Comparison of ENCODE assay signal across 12 cellular contexts in genomic region chr14:61601923-61602732, GRCh38.
DNase-seq lines count a peak whose midpoint lies in the region; ATAC-seq and TF ChIP-seq lines count a peak whose summit lies in the region.
"Had no signal": no experiment of that assay in that cellular context is flagged by ENCODE, and none has a peak within 500 bp of the region (broad histone marks: within the 10 kb centered on the region; RNA-seq: fewer than 3 reads in every experiment).

No MANE protein-coding gene starts in this region.

- DNase-seq in Calu3 (no peak), NCI-H524 treated with DMSO at 0.1 percent for 48 hours (lab: John Stamatoyannopoulos, UW) (peak; percentile 96), neural progenitor cell (ENCODE audit: low spot score) (peak; percentile 68), dedifferentiated amniotic fluid mesenchymal stem cell (ENCODE audit: extremely low spot score) (no peak), posterior vena cava (ENCODE audit: low spot score) (no peak)
- no peak for DNase-seq in activated CD8-positive, alpha-beta memory T cell treated with anti-CD3 and anti-CD28 coated beads, Interleukin-2, amount 50 U/mL, for 4 hours
- DNase-seq: activated T-cell treated with anti-CD3 and anti-CD28 coated beads for 4 hours; CD8-positive, alpha-beta memory T cell; effector memory CD4-positive, alpha-beta T cell; kidney glomerular epithelial cell had no signal

- H3K4me3 ChIP-seq in neural progenitor cell, result no peak overlapping the region

- H3K79me2 ChIP-seq in neural progenitor cell (ENCODE audit: low read depth), result no peaks in the 10 kb centered on the region

- peak overlapping the region; percentile 40 for H3K4me2 ChIP-seq in neural progenitor cell

- H3K9ac ChIP-seq in neural progenitor cell, result no peak overlapping the region

- TF ChIP-seq CTCF in Calu3 (IDR thresholded peaks at IDR 0.05; ENCODE audit: unreplicated experiment) (no peak), brain (conservative IDR thresholded peaks at IDR 0.05) (no peak), neural progenitor cell (IDR thresholded peaks at IDR 0.05) (no peak)

- peaks cover 24% of the 10 kb centered on the region for H3K4me1 ChIP-seq in neural progenitor cell

- peaks cover 18% of the 10 kb centered on the region for H3K27me3 ChIP-seq in neural progenitor cell

- no peaks in the 10 kb centered on the region for H3K36me3 ChIP-seq in neural progenitor cell

- no peak overlapping the region for H2AFZ ChIP-seq in neural progenitor cell (replicated peaks)

- H3K4me3 Mint-ChIP-seq in Calu3 (ENCODE audit: low read depth, unreplicated experiment) (peak overlapping the region; percentile 48), brain (peak overlapping the region in 3 of 5 experiments; percentile 10 to 50 (median 29)), neural progenitor cell (peak overlapping the region; percentile 21)
- H3K4me3 Mint-ChIP-seq: CD8-positive, alpha-beta memory T cell had no signal

- CTCF ChIA-PET in Calu3 (lab: Charles Lee), result interaction anchor here (0.5 to 1.0 kb wide), 5 partner anchors 10 to 424 kb away, joined by 3 to 4 read pairs (median 3); no protein-coding TSS in a partner anchor

- peaks cover 11% of the 10 kb centered on the region for H4K20me1 ChIP-seq in neural progenitor cell (ENCODE audit: low read depth)

- no peaks in the 10 kb centered on the region for H3K9me3 Mint-ChIP-seq in Calu3 (ENCODE audit: low read depth, unreplicated experiment)
- no peaks in the 10 kb centered on the region for H3K9me3 Mint-ChIP-seq in brain
- no peaks in the 10 kb centered on the region for H3K9me3 Mint-ChIP-seq in neural progenitor cell
- H3K9me3 Mint-ChIP-seq: CD8-positive, alpha-beta memory T cell had no signal

- H3K9me3 ChIP-seq in neural progenitor cell (ENCODE audit: low read depth), result no peaks in the 10 kb centered on the region

- no peak for ATAC-seq in HG03135 (IDR thresholded peaks at IDR 0.05; ENCODE audit: unreplicated experiment)

- peaks cover 31% of the 10 kb centered on the region for H3K4me1 Mint-ChIP-seq in Calu3 (ENCODE audit: low read depth, unreplicated experiment)
- peaks cover 25% of the 10 kb centered on the region for H3K4me1 Mint-ChIP-seq in brain
- peaks cover 45% of the 10 kb centered on the region for H3K4me1 Mint-ChIP-seq in neural progenitor cell

- H3K27ac ChIP-seq in neural progenitor cell, result no peak overlapping the region

- H3K27ac Mint-ChIP-seq in Calu3 (ENCODE audit: unreplicated experiment), result peak overlapping the region; percentile 10
- peak overlapping the region in 3 of 5 experiments; percentile 48 to 61 (median 55) for H3K27ac Mint-ChIP-seq in brain
- H3K27ac Mint-ChIP-seq in neural progenitor cell, result peak overlapping the region; percentile 27
- H3K27ac Mint-ChIP-seq: CD8-positive, alpha-beta memory T cell had no signal

- intact Hi-C loops in Calu3 (cut with micrococcal nuclease; ENCODE audit: unreplicated experiment) (no loop called here), posterior vena cava (cut with DNase I) (no loop called here)

- H3F3A ChIP-seq in neural progenitor cell (ENCODE audit: low read depth), result peaks cover 27% of the 10 kb centered on the region

- H3K36me3 Mint-ChIP-seq in Calu3 (ENCODE audit: insufficient read depth, unreplicated experiment) (no peaks in the 10 kb centered on the region), brain (no peaks in the 10 kb centered on the region), neural progenitor cell (no peaks in the 10 kb centered on the region)
- H3K36me3 Mint-ChIP-seq: CD8-positive, alpha-beta memory T cell had no signal

- no TSS peak for BruUV-seq in Calu3 (replicated peaks; lab: Mats Ljungman, UMichigan)

- no peaks in the 10 kb centered on the region for H3K27me3 Mint-ChIP-seq in Calu3 (ENCODE audit: unreplicated experiment)
- peaks cover 4% of the 10 kb centered on the region for H3K27me3 Mint-ChIP-seq in brain
- H3K27me3 Mint-ChIP-seq in neural progenitor cell (ENCODE audit: insufficient read depth, low read depth), result peaks cover 5% of the 10 kb centered on the region

Comparison
In these comparisons a context has a peak if more than half of its experiments do, and no peak if none do; other contexts are left out.
1. DNase-seq: peak in NCI-H524 treated with DMSO at 0.1 percent for 48 hours (single experiment) and neural progenitor cell (single experiment); none in Calu3 (single experiment), dedifferentiated amniotic fluid mesenchymal stem cell (single experiment), posterior vena cava (single experiment) and activated CD8-positive, alpha-beta memory T cell treated with anti-CD3 and anti-CD28 coated beads, Interleukin-2, amount 50 U/mL, for 4 hours (single experiment).
2. Peak in every context shown above with its lines, with median percentiles within 50 percentile points of each other: H3K27ac Mint-ChIP-seq and H3K4me3 Mint-ChIP-seq.